ENCODE assay signal across 10 cellular contexts in genomic region chr22:24400726-24401596, GRCh38. TPM values are rescaled to one million over a fixed set of nuclear protein-coding genes. Genes with fewer than 3 reads are reported as not detected.
A peak's percentile ranks its signal among the peaks of the same experiment; 100 is the strongest.
DNase-seq lines count a peak whose midpoint lies in the region; ATAC-seq and TF ChIP-seq lines count a peak whose summit lies in the region.
"Had no signal": no experiment of that assay in that cellular context is flagged by ENCODE, and none has a peak within 500 bp of the region (broad histone marks: within the 10 kb centered on the region; RNA-seq: fewer than 3 reads in every experiment).

No MANE protein-coding gene starts in this region.

- TF ChIP-seq CTCF in adrenal gland (IDR thresholded peaks at IDR 0.05) (no peak), mucosa of descending colon (IDR thresholded peaks at IDR 0.05) (no peak)

- 53 to 68% (median 67%) methylated on average over 9 of the region's 9 CpGs for WGBS in adrenal gland, 4 donors

- no peaks in the 10 kb centered on the region for H3K27me3 ChIP-seq in adrenal gland
- H3K27me3 ChIP-seq: sigmoid colon had no signal

- H3K4me3 ChIP-seq in adrenal gland (no peak overlapping the region), mucosa of descending colon (no peak overlapping the region)
- H3K4me3 ChIP-seq: sigmoid colon had no signal

- H3K36me3 ChIP-seq in adrenal gland (replicated peaks in 1 of 2), result peaks cover 0 to 12% of the 10 kb centered on the region in 2 donors
- H3K36me3 ChIP-seq in mucosa of descending colon (ENCODE audit: low read depth), result no peaks in the 10 kb centered on the region

- intact Hi-C loops in adrenal gland (cut with DNase I) (no loop called here), mucosa of descending colon (cut with DNase I, micrococcal nuclease) (no loop called here)

- no peak for TF ChIP-seq POLR2A in adrenal gland (IDR thresholded peaks at IDR 0.05)

- peak; percentile 30 for DNase-seq in Caki2 (ENCODE audit: low read depth)
- DNase-seq in HCEC 1CT, result peak; percentile 66
- peak in 1 of 7 donors; percentile 29 for DNase-seq in adrenal gland
- DNase-seq in mucosa of descending colon, result no peak
- DNase-seq in NCI-H2171 treated with DMSO at 0.1 percent for 48 hours (lab: John Stamatoyannopoulos, UW), result no peak
- no peak for DNase-seq in epidermal melanocyte (ENCODE audit: insufficient read length, low spot score)
- no peak for DNase-seq in NCI-H774 (lab: John Stamatoyannopoulos, UW)
- DNase-seq in activated effector memory CD4-positive, alpha-beta T cell treated with anti-CD3 and anti-CD28 coated beads, Interleukin-2, amount 50 U/mL, for 16 hours, result no peak
- DNase-seq: NCI-H510A, sigmoid colon had no signal

- in situ Hi-C loops in Caki2 (cut with HindIII; ENCODE audit: low pct_unique_long_range_greater_than_20kb, low sequenced_read_pairs), result no loop called here

- H3K9me3 ChIP-seq in adrenal gland (replicated peaks in 1 of 3), result no peaks in the 10 kb centered on the region
- H3K9me3 ChIP-seq in mucosa of descending colon, result no peaks in the 10 kb centered on the region
- H3K9me3 ChIP-seq: sigmoid colon had no signal

- H3K27ac ChIP-seq in adrenal gland, result peak overlapping the region in 3 of 5 donors; percentile 4 to 82 (median 62)

- peak; percentile 2 for ATAC-seq in mucosa of descending colon

- H3K4me1 ChIP-seq in adrenal gland (replicated peaks in 1 of 2) (peaks cover 23 to 50% of the 10 kb centered on the region in 2 donors), mucosa of descending colon (ENCODE audit: low read depth) (peaks cover 25% of the 10 kb centered on the region)

RNA-seq across cellular contexts. Expression of gene ADORA2A, which starts 26.4 kb away (rescaled TPM):
- 6.1 and 15.0 TPM in 2 replicates for total RNA-seq in Caki2 (2014; rRNA removed; shearing (Covaris generic); ENCODE audit: low replicate concordance)
- total RNA-seq in adrenal gland, result 10 to 100 TPM in 4 of 8 donors, 1 to 10 TPM in 4; 5.1 to 16.4 (median 8.5) TPM
- polyA plus RNA-seq in adrenal gland, result 1 to 10 TPM; 2.9 to 8.5 (median 3.9) TPM
- total RNA-seq in mucosa of descending colon, result 1 to 10 TPM; 2.1 to 4.0 (median 3.6) TPM

Comparison
In these comparisons a context has a peak if more than half of its experiments do, and no peak if none do; other contexts are left out.
1. DNase-seq: peak in Caki2 (single experiment) and HCEC 1CT (single experiment); none in mucosa of descending colon (0 of 3), NCI-H2171 treated with DMSO at 0.1 percent for 48 hours (single experiment), epidermal melanocyte (single experiment), NCI-H774 (single experiment) and activated effector memory CD4-positive, alpha-beta T cell treated with anti-CD3 and anti-CD28 coated beads, Interleukin-2, amount 50 U/mL, for 16 hours (single experiment).